11 cellular contexts compared by ENCODE assay signal in the genomic region with DNA sequence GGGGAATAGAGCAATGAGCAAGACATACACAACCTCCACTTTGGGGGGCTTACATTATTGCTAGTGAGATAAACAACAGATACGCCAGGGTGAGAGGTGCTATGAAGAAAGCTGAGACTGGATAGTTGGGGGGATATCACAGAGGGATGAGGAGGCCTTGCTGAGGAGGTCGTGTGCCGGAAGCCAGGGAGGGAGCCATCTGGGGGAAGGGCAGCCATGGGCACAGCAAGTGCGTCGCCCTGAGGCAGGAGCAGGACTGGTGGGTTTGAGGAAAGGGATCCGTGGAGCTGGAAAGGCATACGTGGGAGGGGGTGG. TPM values are rescaled to one million over a fixed set of nuclear protein-coding genes. Genes with fewer than 3 reads are reported as not detected.
A peak's percentile ranks its signal among the peaks of the same experiment; 100 is the strongest.
DNase-seq lines count a peak whose midpoint lies in the region; ATAC-seq and TF ChIP-seq lines count a peak whose summit lies in the region.
"Had no signal": no experiment of that assay in that cellular context is flagged by ENCODE, and none has a peak within 500 bp of the region (broad histone marks: within the 10 kb centered on the region; RNA-seq: fewer than 3 reads in every experiment).

No MANE protein-coding gene starts in this region.

- TF ChIP-seq CTCF in Panc1 (IDR thresholded peaks at IDR 0.05) (no peak), thyroid gland (IDR thresholded peaks at IDR 0.05) (no peak)

- no peaks in the 10 kb centered on the region for H3K9me3 ChIP-seq in Panc1 (ENCODE audit: control insufficient read depth, insufficient read depth, low read depth, low read length)
- no peaks in the 10 kb centered on the region for H3K9me3 ChIP-seq in thyroid gland

- WGBS in thyroid gland, 2 donors: 86 to 93% methylated on average over 7 of the region's 7 CpGs

- TF ChIP-seq POLR2A in thyroid gland (IDR thresholded peaks at IDR 0.05): no peak

- peaks cover 38% of the 10 kb centered on the region for H3K4me1 ChIP-seq in Panc1 (ENCODE audit: control insufficient read depth, insufficient read depth, low read length)
- H3K4me1 ChIP-seq in thyroid gland: peaks cover 27 to 43% of the 10 kb centered on the region in 2 donors
- H3K4me1 ChIP-seq: parathyroid adenoma had no signal

- H3K27ac Mint-ChIP-seq in effector memory CD8-positive, alpha-beta T cell: peak overlapping the region; percentile 18 to 87

- H3K4me3 ChIP-seq in Panc1 (ENCODE audit: low read depth in 2 of 2, low read length in 2 of 2): no peak overlapping the region
- H3K4me3 ChIP-seq in thyroid gland (replicated peaks in 1 of 3): no peak overlapping the region

- in situ Hi-C loops in Panc1 (cut with HindIII; ENCODE audit: low pct_unique_long_range_greater_than_20kb, low sequenced_read_pairs): no loop called here

- ATAC-seq in Right ventricle myocardium inferior (no peak), left cardiac atrium (no peak), Panc1 (no peak)
- no peak for ATAC-seq in effector memory CD8-positive, alpha-beta T cell (replicated peaks)

- H3K36me3 ChIP-seq in Panc1 (ENCODE audit: control insufficient read depth, insufficient read depth, low read length) (no peaks in the 10 kb centered on the region), thyroid gland (no peaks in the 10 kb centered on the region)

- DNase-seq in Right ventricle myocardium inferior (ENCODE audit: missing footprints): peak; percentile 11
- no peak for DNase-seq in left cardiac atrium
- DNase-seq in Panc1 (ENCODE audit: low read depth, low spot score): no peak
- DNase-seq in effector memory CD8-positive, alpha-beta T cell: no peak
- no peak for DNase-seq in thyroid gland
- DNase-seq in NCI-H2227 (lab: John Stamatoyannopoulos, UW; ENCODE audit: unreplicated experiment): no peak
- DNase-seq in HEK293T (ENCODE audit: extremely low spot score): no peak
- DNase-seq in activated CD4-positive, CD25-positive, alpha-beta regulatory T cell (lab: John Stamatoyannopoulos, UW): no peak
- DNase-seq: midbrain, NCI-H510A treated with DMSO at 0.1 percent for 48 hours had no signal

- intact Hi-C loops in Right ventricle myocardium inferior (cut with DNase I) (no loop called here), left cardiac atrium (cut with DNase I) (no loop called here), Panc1 (cut with micrococcal nuclease; ENCODE audit: unreplicated experiment) (no loop called here), thyroid gland (cut with DNase I) (loop anchor here (5.0 kb wide), 1 partner anchor 35 kb away; no protein-coding TSS in a partner anchor)

- peaks cover 3% of the 10 kb centered on the region for H3K36me3 Mint-ChIP-seq in effector memory CD8-positive, alpha-beta T cell (ENCODE audit: insufficient read depth)

- CTCF ChIA-PET in Panc1 (lab: Charles Lee) (interaction anchor here (1.2 to 1.3 kb wide), 2 partner anchors 40 to 108 kb away, joined by 4 to 5 read pairs; no protein-coding TSS in a partner anchor), HEK293T (lab: Yijun Ruan, JAX) (interaction anchor here (0.6 kb wide), 1 partner anchor 354 kb away, joined by 3 read pairs; no protein-coding TSS in a partner anchor)

- peak overlapping the region; percentile 65 to 83 for H3K4me3 Mint-ChIP-seq in effector memory CD8-positive, alpha-beta T cell

- H3K4me1 Mint-ChIP-seq in effector memory CD8-positive, alpha-beta T cell (ENCODE audit: low read depth in 2 of 2): peaks cover 19 to 21% of the 10 kb centered on the region in 2 donors

- H3K27me3 ChIP-seq in Panc1 (ENCODE audit: control insufficient read depth, insufficient read depth, low read length) (no peaks in the 10 kb centered on the region), thyroid gland (no peaks in the 10 kb centered on the region)

- BruUV-seq in Panc1 (replicated peaks; lab: Mats Ljungman, UMichigan): no TSS peak

- POLR2A ChIA-PET in Panc1 (lab: Charles Lee): interaction anchor here (0.5 to 0.6 kb wide), 2 partner anchors 29 to 411 kb away, joined by 3 to 7 read pairs; no protein-coding TSS in a partner anchor
- POLR2A ChIA-PET in HEK293T (lab: Yijun Ruan, JAX): interaction anchor here (1.1 kb wide), 1 partner anchor 119 kb away, joined by 3 read pairs; a partner anchor contains a TSS

- H3K27me3 Mint-ChIP-seq in effector memory CD8-positive, alpha-beta T cell: no peaks in the 10 kb centered on the region

- no peaks in the 10 kb centered on the region for H3K9me3 Mint-ChIP-seq in effector memory CD8-positive, alpha-beta T cell

- H3K27ac ChIP-seq in Panc1 (ENCODE audit: low read length) (0 out of 2 replicates have a peak overlapping the region, but pooled peaks have one; percentile 3), thyroid gland (peak overlapping the region; percentile 74 to 93 (median 93))
- H3K27ac ChIP-seq: parathyroid adenoma had no signal

TF ChIP-seq in HEK293T, 16 proteins besides CTCF, POLR2A, EP300 and RAD21:
- TF ChIP-seq SP1 (IDR thresholded peaks at IDR 0.05) (no peak), L3MBTL2 (conservative IDR thresholded peaks at IDR 0.05) (no peak), ZNF384 (IDR thresholded peaks at IDR 0.05) (no peak), ELF4 (IDR thresholded peaks at IDR 0.05) (no peak), CTBP1 (IDR thresholded peaks at IDR 0.05; ENCODE audit: borderline replicate concordance) (no peak), FOXM1 (IDR thresholded peaks at IDR 0.05; ENCODE audit: borderline replicate concordance) (no peak), SUZ12 (IDR thresholded peaks at IDR 0.05) (no peak), BHLHE40 (IDR thresholded peaks at IDR 0.05; ENCODE audit: borderline replicate concordance) (no peak), HDGF (IDR thresholded peaks at IDR 0.05; ENCODE audit: borderline replicate concordance) (no peak), FOXA1 (IDR thresholded peaks at IDR 0.05) (no peak), ARNT (IDR thresholded peaks at IDR 0.05) (no peak)

RNA-seq across cellular contexts. Expression of a gene that starts 12.2 kb away (rescaled TPM):
- total RNA-seq in Right ventricle myocardium inferior: 25.4 TPM
- 10 to 100 TPM; 17.6 to 21.6 TPM for total RNA-seq in left cardiac atrium
- 31.5 TPM for total RNA-seq in Panc1 (2021; ENCODE audit: unreplicated experiment)
- polyA plus RNA-seq in Panc1 (2012; ENCODE audit: insufficient read length): 36.3 TPM
- 1 to 10 TPM; 2.3 to 8.5 (median 4.6) TPM for total RNA-seq in thyroid gland

RNA-seq across cellular contexts. Expression of a gene that starts 28.9 kb away (rescaled TPM):
- total RNA-seq in Right ventricle myocardium inferior: 8.0 TPM
- total RNA-seq in left cardiac atrium: 10 to 100 TPM in 1 of 2 donors, 1 to 10 TPM in 1; 9.6 to 16.6 TPM
- total RNA-seq in Panc1 (2021; ENCODE audit: unreplicated experiment): 65.8 TPM
- 58.9 TPM for polyA plus RNA-seq in Panc1 (2012; ENCODE audit: insufficient read length)
- total RNA-seq in thyroid gland: 100 to 1,000 TPM in 2 of 4 donors, 10 to 100 TPM in 2; 77.8 to 145 (median 105) TPM
